In genomic region chr4:39181905-39182638, GRCh38 we compare ENCODE assay signal across 8 cellular contexts. TPM values are rescaled to one million over a fixed set of nuclear protein-coding genes. Genes with fewer than 3 reads are reported as not detected.
DNase-seq lines count a peak whose midpoint lies in the region; ATAC-seq and TF ChIP-seq lines count a peak whose summit lies in the region.

WDR19 (plus strand) TSS chr4:39182529; CDS start chr4:39182558, 29 bp downstream.

- peak; percentile 97 for ATAC-seq in GM23338
- ATAC-seq in activated T-helper 17 cell treated with anti-CD3 and anti-CD28 coated beads, Interleukin-2, amount 50 U/mL, for 72 hours (replicated peaks), result peak; percentile 99
- peak; percentile 95 to 99 (median 96) for ATAC-seq in natural killer cell

- H3K9me3 Mint-ChIP-seq in GM23338 (no peaks in the 10 kb centered on the region), natural killer cell (no peaks in the 10 kb centered on the region)
- H3K9me3 Mint-ChIP-seq in activated T-helper 17 cell treated with anti-CD3 and anti-CD28 coated beads, Interleukin-2, amount 50 U/mL, for 72 hours, result no peaks in the 10 kb centered on the region

- no peaks in the 10 kb centered on the region for H3F3A ChIP-seq in GM23338 (replicated peaks; ENCODE audit: low read depth)

- DNase-seq in EL (peak; percentile 100), GM23338 (ENCODE audit: low spot score) (peak; percentile 100), RPMI8226 (peak; percentile 97), fibroblast of peridontal ligament (ENCODE audit: extremely low read depth) (peak; percentile 99), natural killer cell (peak; percentile 95)
- DNase-seq in stimulated activated naive CD4-positive, alpha-beta T cell treated with Interleukin-2 at 50 U/mL for 16 hours (lab: John Stamatoyannopoulos, UW), result peak; percentile 98

- H3K27me3 ChIP-seq in GM23338 (ENCODE audit: insufficient read depth), result no peaks in the 10 kb centered on the region

- H3K4me1 Mint-ChIP-seq in GM23338 (peaks cover 6% of the 10 kb centered on the region; the same call in 2 of the 3 replicates), natural killer cell (no peaks in the 10 kb centered on the region)
- H3K4me1 Mint-ChIP-seq in activated T-helper 17 cell treated with anti-CD3 and anti-CD28 coated beads, Interleukin-2, amount 50 U/mL, for 72 hours, result no peaks in the 10 kb centered on the region

- peaks cover 3% of the 10 kb centered on the region for H3K27me3 Mint-ChIP-seq in GM23338 (ENCODE audit: insufficient read depth, low read depth, poor library complexity)
- H3K27me3 Mint-ChIP-seq in activated T-helper 17 cell treated with anti-CD3 and anti-CD28 coated beads, Interleukin-2, amount 50 U/mL, for 72 hours, result no peaks in the 10 kb centered on the region
- H3K27me3 Mint-ChIP-seq in natural killer cell (ENCODE audit: low read depth in 2 of 2), result peaks cover 5 to 7% of the 10 kb centered on the region in 2 donors

- H3K79me2 ChIP-seq in GM23338 (replicated peaks; ENCODE audit: insufficient read depth), result no peaks in the 10 kb centered on the region

- H3K9me2 ChIP-seq in GM23338 (ENCODE audit: insufficient read depth), result no peaks in the 10 kb centered on the region

- peak within 1 kb of the TSS; percentile 72 for H3K4me3 ChIP-seq in GM23338

- TF ChIP-seq CTCF in GM23338 (conservative IDR thresholded peaks at IDR 0.05; ENCODE audit: low read depth in 2 of 2), result peak; percentile 52 to 54
- peak; percentile 42; the same call in 1 of the 2 replicates for TF ChIP-seq CTCF in LNCAP (IDR thresholded peaks at IDR 0.05)
- TF ChIP-seq CTCF in natural killer cell (IDR thresholded peaks at IDR 0.05), result peak; percentile 51

- no peaks in the 10 kb centered on the region for H4K20me1 ChIP-seq in GM23338 (replicated peaks; ENCODE audit: insufficient read depth)

- H2AFZ ChIP-seq in GM23338, result peak within 1 kb of the TSS; percentile 82

- H3K4me2 ChIP-seq in GM23338, result peak within 1 kb of the TSS; percentile 93

- H3K27ac Mint-ChIP-seq in GM23338 (0 out of 2 replicates have a peak within 1 kb of the TSS, but pooled peaks have one; percentile 34), natural killer cell (no peak within 1 kb of the TSS)
- no peak within 1 kb of the TSS for H3K27ac Mint-ChIP-seq in activated T-helper 17 cell treated with anti-CD3 and anti-CD28 coated beads, Interleukin-2, amount 50 U/mL, for 72 hours

- H3K36me3 Mint-ChIP-seq in GM23338 (ENCODE audit: low read depth) (no peaks in the 10 kb centered on the region), natural killer cell (no peaks in the 10 kb centered on the region)
- no peaks in the 10 kb centered on the region for H3K36me3 Mint-ChIP-seq in activated T-helper 17 cell treated with anti-CD3 and anti-CD28 coated beads, Interleukin-2, amount 50 U/mL, for 72 hours (ENCODE audit: low read depth)

- H3K4me1 ChIP-seq in GM23338 (ENCODE audit: insufficient read depth), result peaks cover 6% of the 10 kb centered on the region; the same call in 1 of the 2 replicates

- no peaks in the 10 kb centered on the region for H3K36me3 ChIP-seq in GM23338 (ENCODE audit: insufficient read depth)

- no peak within 1 kb of the TSS for H3K27ac ChIP-seq in GM23338 (ENCODE audit: low read depth)

- H3K4me3 Mint-ChIP-seq in GM23338, result no peak within 1 kb of the TSS; the same call in 2 of the 3 replicates
- no peak within 1 kb of the TSS for H3K4me3 Mint-ChIP-seq in activated T-helper 17 cell treated with anti-CD3 and anti-CD28 coated beads, Interleukin-2, amount 50 U/mL, for 72 hours
- H3K4me3 Mint-ChIP-seq in natural killer cell, result no peak within 1 kb of the TSS

- intact Hi-C loops in natural killer cell (cut with micrococcal nuclease), result loop anchor here (1.0 to 5.0 kb wide), 6 partner anchors 185 to 1495 kb away; partner anchors contain the start of genes LIAS, RELL1, RFC1 and RPL9

TF ChIP-seq in GM23338, 12 proteins besides CTCF, POLR2A, EP300 and RAD21:
- TF ChIP-seq POLR2AphosphoS5 (IDR thresholded peaks at IDR 0.05; ENCODE audit: low read depth) (peak; percentile 58), ZNF114 (CRISPR knock-in tag; IDR thresholded peaks at IDR 0.05) (no peak)

RNA-seq across cellular contexts. Expression of gene WDR19, which starts in this region (rescaled TPM):
- total RNA-seq in GM23338 (2014; rRNA removed; shearing (Covaris generic)), result 21.0 and 23.7 TPM in 2 replicates
- polyA plus RNA-seq in GM23338 (2016; fragmentation: Nextera tagmentation; extraction: Ambion mirVana), result 16.9 and 17.2 TPM in 2 replicates
- total RNA-seq in activated T-helper 17 cell treated with anti-CD3 and anti-CD28 coated beads, Interleukin-2, amount 50 U/mL, for 72 hours, result 10 to 100 TPM; 10.4 to 13.9 TPM
- 10 to 100 TPM; 12.0 to 19.0 (median 13.8) TPM for total RNA-seq in natural killer cell
